ENCODE assay signal across 16 cellular contexts in the genomic region with DNA sequence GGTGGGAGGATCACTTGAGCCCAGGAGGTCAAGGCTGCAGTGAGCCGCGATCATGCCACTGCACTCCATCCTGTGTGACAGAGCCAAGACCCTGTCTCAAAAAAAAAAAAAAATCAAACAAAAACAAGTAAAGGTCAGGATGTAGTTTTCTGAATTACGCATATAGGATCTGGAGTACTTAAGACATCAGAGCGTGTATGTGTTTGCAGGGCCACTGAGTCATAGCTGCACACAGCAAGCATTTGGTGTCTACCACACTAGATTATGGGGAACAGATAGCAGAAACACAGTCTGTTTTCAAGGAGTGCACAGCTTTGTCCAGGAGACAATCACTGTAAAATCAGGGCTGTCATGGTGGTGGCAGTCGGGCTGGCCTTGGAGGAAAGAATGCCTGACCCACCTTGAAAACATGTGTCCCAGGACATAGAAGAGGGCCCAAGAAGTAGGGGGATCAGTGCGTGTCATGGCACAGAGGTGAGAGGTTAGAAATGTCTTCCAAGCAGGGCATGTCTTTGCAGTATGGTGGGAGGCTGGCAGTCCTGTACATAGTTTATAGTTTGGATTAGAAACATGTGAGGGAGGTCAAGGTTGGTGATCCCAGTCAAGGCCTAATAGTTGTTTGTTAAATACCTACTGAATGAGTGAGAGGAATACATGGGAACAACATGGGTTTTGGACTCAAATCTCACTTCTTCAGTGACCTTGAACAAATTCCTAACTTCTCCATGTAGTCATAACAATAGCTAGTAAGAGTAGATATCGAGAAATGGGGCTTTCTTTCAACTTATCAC. TPM values are rescaled to one million over a fixed set of nuclear protein-coding genes. Genes with fewer than 3 reads are reported as not detected.
DNase-seq lines count a peak whose midpoint lies in the region; ATAC-seq, FAIRE-seq and TF ChIP-seq lines count a peak whose summit lies in the region.
"Had no signal": no experiment of that assay in that cellular context is flagged by ENCODE, and none has a peak within 500 bp of the region (broad histone marks: within the 10 kb centered on the region; RNA-seq: fewer than 3 reads in every experiment).

No MANE protein-coding gene starts in this region.

- no peaks in the 10 kb centered on the region for H3K27me3 ChIP-seq in osteoblast (ENCODE audit: insufficient read depth, low read length)

- no peak overlapping the region for H3K4me3 ChIP-seq in epithelial cell of esophagus (ENCODE audit: low read length)
- no peak overlapping the region for H3K4me3 ChIP-seq in osteoblast (ENCODE audit: insufficient read depth, low read length)
- H3K4me3 ChIP-seq: HAP-1 had no signal

- H3K4me1 ChIP-seq in osteoblast (ENCODE audit: insufficient read depth, low read length), result peaks cover 15% of the 10 kb centered on the region

- H4K20me1 ChIP-seq in osteoblast (ENCODE audit: insufficient read depth, low read length), result no peaks in the 10 kb centered on the region

- no peaks in the 10 kb centered on the region for H3K9me3 ChIP-seq in osteoblast (ENCODE audit: low read depth, low read length)
- H3K9me3 ChIP-seq: HAP-1 had no signal

- intact Hi-C loops in activated T-helper 2 cell treated with anti-CD3 and anti-CD28 coated beads, Interferon-gamma antibody, Interleukin-2, Interleukin-4, amounts not matched to agents 10 μg/mL and 5 μg/mL and 100 μg/mL, durations not matched to agents 14 hours and 24 hours and 36 hours (cut with micrococcal nuclease), result no loop called here

- no peaks in the 10 kb centered on the region for H3K36me3 Mint-ChIP-seq in activated T-helper 2 cell treated with anti-CD3 and anti-CD28 coated beads, Interferon-gamma antibody, Interleukin-2, Interleukin-4, amounts not matched to agents 10 μg/mL and 5 μg/mL and 100 μg/mL, durations not matched to agents 14 hours and 24 hours and 36 hours (ENCODE audit: low read depth)

- FAIRE-seq in HTR-8/SVneo (lab: Jason Lieb, UNC), result peak; percentile 9
- FAIRE-seq: A204.1, G401.6, GM12891, H1 had no signal

- H3K4me1 Mint-ChIP-seq in activated T-helper 2 cell treated with anti-CD3 and anti-CD28 coated beads, Interferon-gamma antibody, Interleukin-2, Interleukin-4, amounts not matched to agents 10 μg/mL and 5 μg/mL and 100 μg/mL, durations not matched to agents 14 hours and 24 hours and 36 hours (ENCODE audit: low read depth), result peaks cover 31% of the 10 kb centered on the region

- no peaks in the 10 kb centered on the region for H3K9me3 Mint-ChIP-seq in activated T-helper 2 cell treated with anti-CD3 and anti-CD28 coated beads, Interferon-gamma antibody, Interleukin-2, Interleukin-4, amounts not matched to agents 10 μg/mL and 5 μg/mL and 100 μg/mL, durations not matched to agents 14 hours and 24 hours and 36 hours

- no peak overlapping the region for H2AFZ ChIP-seq in osteoblast (ENCODE audit: low read length)

- H3K27ac Mint-ChIP-seq in activated T-helper 2 cell treated with anti-CD3 and anti-CD28 coated beads, Interferon-gamma antibody, Interleukin-2, Interleukin-4, amounts not matched to agents 10 μg/mL and 5 μg/mL and 100 μg/mL, durations not matched to agents 14 hours and 24 hours and 36 hours, result peak overlapping the region; percentile 54
- H3K27ac Mint-ChIP-seq: B cell; CD4-positive, alpha-beta memory T cell had no signal

- no peak overlapping the region for H3K4me2 ChIP-seq in osteoblast (ENCODE audit: insufficient read depth, low read length)

- no peak for ATAC-seq in GM21619 (IDR thresholded peaks at IDR 0.05; ENCODE audit: unreplicated experiment)

- H3K79me2 ChIP-seq in osteoblast (ENCODE audit: insufficient read depth, low read length), result no peaks in the 10 kb centered on the region

- no peak overlapping the region for H3K27ac ChIP-seq in osteoblast (ENCODE audit: low read depth, low read length)
- H3K27ac ChIP-seq: C4-2B had no signal

- DNase-seq in HTR-8/SVneo (ENCODE audit: insufficient read length, low spot score), result no peak
- no peak for DNase-seq in activated T-helper 2 cell treated with anti-CD3 and anti-CD28 coated beads, Interferon-gamma antibody, Interleukin-2, Interleukin-4, amounts not matched to agents 10 μg/mL and 5 μg/mL and 100 μg/mL, durations not matched to agents 14 hours and 24 hours and 36 hours (ENCODE audit: low spot score)
- peak; percentile 48 for DNase-seq in epithelial cell of esophagus (ENCODE audit: low read depth)
- peak; percentile 21 for DNase-seq in osteoblast (ENCODE audit: insufficient read length, low spot score, missing footprints)
- no peak for DNase-seq in MV-4-11 (lab: John Stamatoyannopoulos, UW)
- no peak for DNase-seq in G401 (ENCODE audit: low spot score)
- DNase-seq: CD4-positive, alpha-beta memory T cell had no signal

- no peak overlapping the region for H3K4me3 Mint-ChIP-seq in activated T-helper 2 cell treated with anti-CD3 and anti-CD28 coated beads, Interferon-gamma antibody, Interleukin-2, Interleukin-4, amounts not matched to agents 10 μg/mL and 5 μg/mL and 100 μg/mL, durations not matched to agents 14 hours and 24 hours and 36 hours (ENCODE audit: low read depth)
- H3K4me3 Mint-ChIP-seq: B cell; CD4-positive, alpha-beta memory T cell had no signal

- no peaks in the 10 kb centered on the region for H3K36me3 ChIP-seq in osteoblast (ENCODE audit: insufficient read depth, low read length)
- H3K36me3 ChIP-seq: HAP-1 had no signal

- in situ Hi-C loops in G401 (cut with HindIII; ENCODE audit: low sequenced_read_pairs), result no loop called here

- TF ChIP-seq CTCF in epithelial cell of esophagus (IDR thresholded peaks at IDR 0.05; ENCODE audit: insufficient read depth, low read depth, low read length, missing control alignments) (no peak), osteoblast (IDR thresholded peaks at IDR 0.05; ENCODE audit: extremely low read depth, low read depth, low read length) (no peak)

- no peaks in the 10 kb centered on the region for H3K27me3 Mint-ChIP-seq in activated T-helper 2 cell treated with anti-CD3 and anti-CD28 coated beads, Interferon-gamma antibody, Interleukin-2, Interleukin-4, amounts not matched to agents 10 μg/mL and 5 μg/mL and 100 μg/mL, durations not matched to agents 14 hours and 24 hours and 36 hours (ENCODE audit: low read depth)
- H3K27me3 Mint-ChIP-seq: B cell; CD4-positive, alpha-beta memory T cell had no signal

RNA-seq across cellular contexts. Expression of gene C12orf71, which starts 23.6 kb away (rescaled TPM):
- not detected in 2 replicates for total RNA-seq in activated T-helper 2 cell treated with anti-CD3 and anti-CD28 coated beads, Interferon-gamma antibody, Interleukin-2, Interleukin-4, amounts not matched to agents 10 μg/mL and 5 μg/mL and 100 μg/mL, durations not matched to agents 14 hours and 24 hours and 36 hours
- not detected in 2 replicates for total RNA-seq in osteoblast
- total RNA-seq in G401 (2014; rRNA removed; shearing (Covaris generic)), result not detected in 2 replicates
- total RNA-seq: B cell; CD4-positive, alpha-beta memory T cell; H1; HT1080 had no signal

Comparison
In these comparisons a context has a peak if more than half of its experiments do, and no peak if none do; other contexts are left out.
1. DNase-seq: peak in epithelial cell of esophagus (single experiment) and osteoblast (single experiment); none in HTR-8/SVneo (single experiment), activated T-helper 2 cell treated with anti-CD3 and anti-CD28 coated beads, Interferon-gamma antibody, Interleukin-2, Interleukin-4, amounts not matched to agents 10 μg/mL and 5 μg/mL and 100 μg/mL, durations not matched to agents 14 hours and 24 hours and 36 hours (single experiment), MV-4-11 (single experiment) and G401 (single experiment).